In the genomic region with DNA sequence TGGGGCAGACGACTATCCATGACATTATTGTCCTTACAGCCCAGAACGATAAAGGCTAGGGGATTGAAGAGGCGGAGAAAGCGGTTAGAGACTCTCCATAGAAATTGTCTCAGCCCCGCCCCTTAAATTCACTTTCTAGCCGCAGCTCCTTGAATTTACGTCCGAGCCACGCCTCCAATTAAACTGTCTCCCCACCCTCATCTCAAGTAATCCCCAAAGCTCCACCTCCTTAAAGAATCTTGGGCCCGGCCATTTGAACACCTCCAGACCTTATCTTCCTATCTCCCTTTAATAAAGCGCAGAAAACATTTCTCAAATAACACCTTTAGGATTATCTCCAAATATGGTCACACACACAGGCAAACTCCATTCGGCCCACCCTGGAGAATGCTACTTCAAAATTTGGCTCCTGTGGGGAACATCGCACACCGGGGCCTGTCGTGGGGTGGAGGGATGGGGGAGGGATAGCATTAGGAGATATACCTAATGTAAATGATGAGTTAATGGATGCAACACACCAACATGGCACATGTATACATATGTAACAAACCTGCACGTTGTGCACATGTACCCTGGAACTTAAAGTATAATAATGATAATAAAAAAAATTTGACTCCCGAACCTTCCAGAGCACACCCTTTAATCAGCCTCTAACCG, we compare ENCODE assay signal across 8 cellular contexts. TPM values are rescaled to one million over a fixed set of nuclear protein-coding genes. Genes with fewer than 3 reads are reported as not detected.
A peak's percentile ranks its signal among the peaks of the same experiment; 100 is the strongest.
DNase-seq lines count a peak whose midpoint lies in the region; ATAC-seq and TF ChIP-seq lines count a peak whose summit lies in the region.

No MANE protein-coding gene starts in this region.

- H3K27me3 ChIP-seq in HAP-1 (ENCODE audit: low read depth): no peaks in the 10 kb centered on the region
- H3K27me3 ChIP-seq in ascending aorta: no peaks in the 10 kb centered on the region
- H3K27me3 ChIP-seq in right atrium auricular region: no peaks in the 10 kb centered on the region

- intact Hi-C loops in ascending aorta (cut with DNase I): loop anchor here (1.0 to 5.0 kb wide), 5 partner anchors 12 to 113 kb away; partner anchors contain the start of genes GPKOW, PPP1R3F, PRICKLE3 and TFE3

- in situ Hi-C loops in HAP-1 (cut with MboI; ENCODE audit: low sequenced_read_pairs): no loop called here

- peaks cover 15% of the 10 kb centered on the region for H3K4me1 ChIP-seq in HAP-1
- H3K4me1 ChIP-seq in ascending aorta: no peaks in the 10 kb centered on the region
- no peaks in the 10 kb centered on the region for H3K4me1 ChIP-seq in right atrium auricular region

- H3K9me3 ChIP-seq in HAP-1 (no peaks in the 10 kb centered on the region), ascending aorta (no peaks in the 10 kb centered on the region), right atrium auricular region (no peaks in the 10 kb centered on the region)

- ATAC-seq in HG03460 (IDR thresholded peaks at IDR 0.05; ENCODE audit: unreplicated experiment): no peak
- ATAC-seq in HG03159 (IDR thresholded peaks at IDR 0.05; ENCODE audit: unreplicated experiment): no peak

- DNase-seq in CMK (ENCODE audit: low read depth) (peak; percentile 82), HAP-1 (ENCODE audit: low spot score in 2 of 2) (peak; percentile 94 to 96), NCI-H82 treated with DMSO at 0.1 percent for 48 hours (lab: John Stamatoyannopoulos, UW; ENCODE audit: unreplicated experiment) (peak; percentile 70), ascending aorta (ENCODE audit: low spot score in 2 of 2) (peak in 1 of 2 donors; percentile 76), right atrium auricular region (ENCODE audit: low spot score) (no peak), retina (peak; percentile 64)

- H3K27ac ChIP-seq in ascending aorta (peak overlapping the region; percentile 95 to 97), right atrium auricular region (peak overlapping the region; percentile 91 to 94)

- no peaks in the 10 kb centered on the region for H3K36me3 ChIP-seq in HAP-1 (replicated peaks)
- H3K36me3 ChIP-seq in ascending aorta: no peaks in the 10 kb centered on the region
- no peaks in the 10 kb centered on the region for H3K36me3 ChIP-seq in right atrium auricular region

- peak overlapping the region; percentile 39 for H3K4me3 ChIP-seq in HAP-1
- peak overlapping the region; percentile 50 to 65 for H3K4me3 ChIP-seq in ascending aorta
- peak overlapping the region; percentile 35 to 52 for H3K4me3 ChIP-seq in right atrium auricular region

- TF ChIP-seq CTCF in ascending aorta (IDR thresholded peaks at IDR 0.05) (no peak), right atrium auricular region (IDR thresholded peaks at IDR 0.05) (no peak)

RNA-seq across cellular contexts. Expression of gene MAGIX, which starts 7.2 kb away (rescaled TPM):
- 0.32 TPM for total RNA-seq in ascending aorta
- total RNA-seq in right atrium auricular region: 10 to 100 TPM; 18.9 to 23.4 TPM

RNA-seq across cellular contexts. Expression of gene PLP2, which starts 16.3 kb away (rescaled TPM):
- total RNA-seq in ascending aorta (51.6 TPM), right atrium auricular region (10 to 100 TPM; 47.8 to 64.8 TPM)

RNA-seq across cellular contexts. Expression of gene PRICKLE3, which starts 30.8 kb away (rescaled TPM):
- 25.3 TPM for total RNA-seq in ascending aorta
- 10 to 100 TPM in 1 of 2 donors, 1 to 10 TPM in 1; 7.2 to 12.7 TPM for total RNA-seq in right atrium auricular region

RNA-seq across cellular contexts. Expression of gene GPKOW, which starts 31.8 kb away (rescaled TPM):
- total RNA-seq in ascending aorta: 19.4 TPM
- total RNA-seq in right atrium auricular region: 10 to 100 TPM; 17.7 to 26.1 TPM

RNA-seq across cellular contexts. Expression of gene SYP, which starts 44.6 kb away (rescaled TPM):
- 0.53 TPM for total RNA-seq in ascending aorta
- 1 to 10 TPM; 2.8 to 3.5 TPM for total RNA-seq in right atrium auricular region

Comparison
In these comparisons a context has a peak if more than half of its experiments do, and no peak if none do; other contexts are left out.
1. RNA of gene MAGIX, which starts 7.2 kb away (total RNA-seq): 18.9 to 23.4 TPM in right atrium auricular region; 0.32 TPM in ascending aorta (single experiment); every median in the first group is over 10 times any median in the second.
2. Peak in every context shown above with its lines, with median percentiles within 50 percentile points of each other: H3K4me3 ChIP-seq.